ENCODE assay signal across 14 cellular contexts in genomic region chr12:19922687-19923086, GRCh38.
A peak's percentile ranks its signal among the peaks of the same experiment; 100 is the strongest.
DNase-seq lines count a peak whose midpoint lies in the region; ATAC-seq and TF ChIP-seq lines count a peak whose summit lies in the region.
"Had no signal": no experiment of that assay in that cellular context is flagged by ENCODE, and none has a peak within 500 bp of the region (broad histone marks: within the 10 kb centered on the region; RNA-seq: fewer than 3 reads in every experiment).

No MANE protein-coding gene starts in this region.

- H3K36me3 Mint-ChIP-seq in neural crest cell (ENCODE audit: low read depth), result peaks cover 4% of the 10 kb centered on the region
- H3K36me3 Mint-ChIP-seq: CD14-positive monocyte; CD8-positive, alpha-beta T cell had no signal

- H4K91ac ChIP-seq in IMR-90 (ENCODE audit: insufficient read depth, low read depth, low read length), result no peak overlapping the region

- no peak overlapping the region for H2BK5ac ChIP-seq in IMR-90 (ENCODE audit: low read depth, low read length, poor library complexity, severe bottlenecking)

- H4K5ac ChIP-seq in IMR-90 (ENCODE audit: low read depth, low read length), result no peak overlapping the region

- 100% methylated on average over 1 of the region's 2 CpGs; no CpG with 5 or more reads in 1 of the 2 experiments for WGBS in IMR-90 (ENCODE audit: extremely low coverage in 2 of 2, insufficient read length in 1 of 2), 2 experiments

- H3K27me3 Mint-ChIP-seq in neural crest cell (ENCODE audit: low read depth), result no peaks in the 10 kb centered on the region

- H2BK120ac ChIP-seq in IMR-90 (ENCODE audit: low read depth, low read length), result no peak overlapping the region

- no peak overlapping the region for H3K4me3 Mint-ChIP-seq in neural crest cell
- H3K4me3 Mint-ChIP-seq: CD14-positive monocyte; CD8-positive, alpha-beta T cell had no signal

- POLR2A ChIA-PET in IMR-90 (lab: Charles Lee; ENCODE audit: unreplicated experiment), result no interaction called here

- H3K18ac ChIP-seq in IMR-90 (ENCODE audit: low read depth, low read length), result no peak overlapping the region

- no peak overlapping the region for H4K8ac ChIP-seq in IMR-90 (ENCODE audit: low read depth in 2 of 2, low read length in 2 of 2)

- TF ChIP-seq CTCF in IMR-90 (conservative IDR thresholded peaks at IDR 0.05; ENCODE audit: low read depth, low read length) (no peak), fibroblast of mammary gland (conservative IDR thresholded peaks at IDR 0.05; ENCODE audit: control insufficient read depth, insufficient read depth, low read depth, low read length) (no peak), neural crest cell (conservative IDR thresholded peaks at IDR 0.05) (no peak)

- no TSS peak for BruUV-seq in IMR-90 (replicated peaks; lab: Mats Ljungman, UMichigan)

- no peak overlapping the region for H3K4me3 ChIP-seq in IMR-90 (ENCODE audit: insufficient read depth, low read depth, low read length)
- H3K4me3 ChIP-seq in fibroblast of mammary gland (ENCODE audit: control insufficient read depth, low read depth, low read length), result no peak overlapping the region
- H3K4me3 ChIP-seq: GM12878, HAP-1 had no signal

- H3K4me1 ChIP-seq in IMR-90 (ENCODE audit: control insufficient read depth, insufficient read depth, low read length), result no peaks in the 10 kb centered on the region

- peaks cover 9% of the 10 kb centered on the region for H3K4me1 Mint-ChIP-seq in neural crest cell

- no peak overlapping the region for H2AFZ ChIP-seq in IMR-90 (replicated peaks; ENCODE audit: low read length, poor library complexity)

- no peaks in the 10 kb centered on the region for H3K9me1 ChIP-seq in IMR-90 (ENCODE audit: insufficient read depth, low read length)

- peaks cover 3% of the 10 kb centered on the region; the same call in 1 of the 2 replicates for H3K9me3 ChIP-seq in IMR-90 (ENCODE audit: control insufficient read depth, insufficient read depth, low read length)
- H3K9me3 ChIP-seq: HAP-1 had no signal

- no peaks in the 10 kb centered on the region for H3K36me3 ChIP-seq in IMR-90 (ENCODE audit: control insufficient read depth, insufficient read depth, low read length)
- H3K36me3 ChIP-seq: HAP-1 had no signal

- dilution Hi-C loops in IMR-90 (cut with HindIII; ENCODE audit: low sequenced_read_pairs, unreplicated experiment), result no loop called here

- no peak overlapping the region for H3K23ac ChIP-seq in IMR-90 (ENCODE audit: low read depth, low read length)

- TF ChIP-seq RAD21 in IMR-90 (IDR thresholded peaks at IDR 0.05; ENCODE audit: low read length), result no peak

- H3K4ac ChIP-seq in IMR-90 (ENCODE audit: low read depth, low read length), result no peak overlapping the region

- H4K20me1 ChIP-seq in IMR-90 (ENCODE audit: insufficient read depth, low read length), result no peaks in the 10 kb centered on the region

- TF ChIP-seq POLR2A in IMR-90 (IDR thresholded peaks at IDR 0.05; ENCODE audit: low read depth, low read length), result no peak

- no peaks in the 10 kb centered on the region for H3K79me1 ChIP-seq in IMR-90 (ENCODE audit: low read depth in 1 of 2, low read length in 2 of 2)

- H2BK15ac ChIP-seq in IMR-90 (ENCODE audit: low read depth, low read length), result no peak overlapping the region

- H3K9me3 Mint-ChIP-seq in neural crest cell, result peaks cover 10% of the 10 kb centered on the region
- H3K9me3 Mint-ChIP-seq: CD8-positive, alpha-beta T cell had no signal

- ATAC-seq in IMR-90 (ENCODE audit: low read depth) (no peak), GM18907 (IDR thresholded peaks at IDR 0.05; ENCODE audit: unreplicated experiment) (no peak), GM18870 (IDR thresholded peaks at IDR 0.05; ENCODE audit: unreplicated experiment) (no peak)
- ATAC-seq: CD8-positive, alpha-beta T cell; GM12878; HepG2 had no signal

- no peak overlapping the region for H3K4me2 ChIP-seq in IMR-90 (ENCODE audit: low read depth, low read length)

- H3K56ac ChIP-seq in IMR-90 (ENCODE audit: extremely low read depth, insufficient read depth, low read length), result no peak overlapping the region

- no peak overlapping the region for H3K27ac ChIP-seq in IMR-90 (ENCODE audit: insufficient read depth, low read length)

- in situ Hi-C loops in IMR-90 (cut with MboI; ENCODE audit: low sequenced_read_pairs), result loop anchor here (25.0 kb wide), 1 partner anchor 290 kb away; no protein-coding TSS in a partner anchor

- H2AK5ac ChIP-seq in IMR-90 (ENCODE audit: low read depth, low read length), result no peak overlapping the region

- peak overlapping the region; percentile 66 for H3K27ac Mint-ChIP-seq in neural crest cell (ENCODE audit: unreplicated experiment)
- H3K27ac Mint-ChIP-seq: CD8-positive, alpha-beta T cell had no signal

- intact Hi-C loops in IMR-90 (cut with micrococcal nuclease), result no loop called here

- DNase-seq in IMR-90, result no peak
- DNase-seq in fibroblast of mammary gland (ENCODE audit: low read depth), result peak; percentile 40
- no peak for DNase-seq in neural crest cell (ENCODE audit: low read depth, low spot score)
- DNase-seq in NCI-H446 treated with DMSO at 0.1 percent for 48 hours (lab: John Stamatoyannopoulos, UW), result no peak
- DNase-seq in NCI-H146 (lab: John Stamatoyannopoulos, UW), result no peak
- DNase-seq: CD8-positive, alpha-beta T cell; COR-L47; DMS79 had no signal

- no peaks in the 10 kb centered on the region for H3K27me3 ChIP-seq in IMR-90 (ENCODE audit: control insufficient read depth, insufficient read depth, low read length)

- CTCF ChIA-PET in IMR-90 (lab: Yijun Ruan, JAX), result no interaction called here

- no peak overlapping the region for H3K14ac ChIP-seq in IMR-90 (replicated peaks; ENCODE audit: low read depth, low read length)

- no peak overlapping the region for H2BK20ac ChIP-seq in IMR-90 (ENCODE audit: low read depth, low read length)

- no peak overlapping the region for H2AK9ac ChIP-seq in IMR-90 (replicated peaks; ENCODE audit: low read depth, low read length, poor library complexity)

- no peak overlapping the region for H3K9ac ChIP-seq in IMR-90 (ENCODE audit: low read depth, low read length)

TF ChIP-seq in IMR-90, 13 proteins besides CTCF, POLR2A, EP300 and RAD21:
- TF ChIP-seq SMC3 (IDR thresholded peaks at IDR 0.05; ENCODE audit: low read depth, low read length), result no peak
- TF ChIP-seq MAFK (IDR thresholded peaks at IDR 0.05; ENCODE audit: low read depth, low read length), result peak; percentile 32; the same call in 1 of the 2 replicates
- no peak for TF ChIP-seq USF2 (IDR thresholded peaks at IDR 0.05; ENCODE audit: low read depth, low read length)
- TF ChIP-seq CEBPB (IDR thresholded peaks at IDR 0.05; ENCODE audit: low read depth, low read length), result no peak
